Comparison of ENCODE assay signal across 2 cellular contexts in the genomic region with DNA sequence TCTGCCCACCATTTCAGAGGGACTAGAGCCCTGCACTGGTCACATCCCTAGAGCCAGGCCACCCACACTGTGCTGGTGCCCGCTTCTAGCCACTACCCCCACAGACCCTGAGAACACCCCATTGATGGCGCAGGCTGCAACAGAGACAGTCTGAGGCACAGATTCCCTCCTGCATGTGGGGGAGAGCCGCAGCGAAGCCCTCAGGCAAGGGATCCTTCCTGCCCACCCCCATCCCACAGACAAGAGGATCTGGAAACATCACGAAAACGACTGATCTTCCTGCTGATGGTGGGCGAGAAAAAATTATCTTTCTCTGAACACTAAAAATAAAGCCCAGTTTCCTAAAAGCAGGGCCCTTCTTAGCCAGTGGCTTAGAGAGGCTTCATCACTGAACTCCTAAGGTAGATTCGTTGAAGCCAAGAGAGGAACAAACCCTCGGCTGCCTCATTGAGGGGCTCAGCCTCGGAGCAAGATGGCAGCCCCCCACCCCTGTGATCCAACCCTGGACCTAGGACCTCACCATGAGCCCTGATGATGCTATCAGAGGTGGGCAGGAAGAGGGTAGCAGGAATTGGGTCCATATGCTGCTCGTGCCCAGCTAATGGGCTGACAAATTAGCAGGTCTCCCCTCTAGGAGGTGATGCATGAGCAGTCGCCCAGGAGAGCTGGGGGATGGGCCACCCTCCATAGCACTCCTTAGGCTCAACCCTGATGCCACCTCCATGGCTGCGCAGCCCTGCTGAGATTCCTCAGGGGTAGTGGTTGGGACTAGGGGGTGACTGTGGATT.
TF ChIP-seq lines count a peak whose summit lies in the region.

No MANE protein-coding gene starts in this region.

TF ChIP-seq in SK-N-SH, 30 proteins besides CTCF, POLR2A, EP300 and RAD21:
- TF ChIP-seq PBX3 (IDR thresholded peaks at IDR 0.05) (no peak), GATA2 (CRISPR knock-in tag; IDR thresholded peaks at IDR 0.05) (0 out of 2 replicates have a peak, but pooled peaks have one; percentile 17)

TF ChIP-seq in SK-N-SH treated with all-trans-retinoic acid at 6 μM for 48 hours, 23 proteins besides CTCF, POLR2A, EP300 and RAD21:
- TF ChIP-seq, protein P1, sequence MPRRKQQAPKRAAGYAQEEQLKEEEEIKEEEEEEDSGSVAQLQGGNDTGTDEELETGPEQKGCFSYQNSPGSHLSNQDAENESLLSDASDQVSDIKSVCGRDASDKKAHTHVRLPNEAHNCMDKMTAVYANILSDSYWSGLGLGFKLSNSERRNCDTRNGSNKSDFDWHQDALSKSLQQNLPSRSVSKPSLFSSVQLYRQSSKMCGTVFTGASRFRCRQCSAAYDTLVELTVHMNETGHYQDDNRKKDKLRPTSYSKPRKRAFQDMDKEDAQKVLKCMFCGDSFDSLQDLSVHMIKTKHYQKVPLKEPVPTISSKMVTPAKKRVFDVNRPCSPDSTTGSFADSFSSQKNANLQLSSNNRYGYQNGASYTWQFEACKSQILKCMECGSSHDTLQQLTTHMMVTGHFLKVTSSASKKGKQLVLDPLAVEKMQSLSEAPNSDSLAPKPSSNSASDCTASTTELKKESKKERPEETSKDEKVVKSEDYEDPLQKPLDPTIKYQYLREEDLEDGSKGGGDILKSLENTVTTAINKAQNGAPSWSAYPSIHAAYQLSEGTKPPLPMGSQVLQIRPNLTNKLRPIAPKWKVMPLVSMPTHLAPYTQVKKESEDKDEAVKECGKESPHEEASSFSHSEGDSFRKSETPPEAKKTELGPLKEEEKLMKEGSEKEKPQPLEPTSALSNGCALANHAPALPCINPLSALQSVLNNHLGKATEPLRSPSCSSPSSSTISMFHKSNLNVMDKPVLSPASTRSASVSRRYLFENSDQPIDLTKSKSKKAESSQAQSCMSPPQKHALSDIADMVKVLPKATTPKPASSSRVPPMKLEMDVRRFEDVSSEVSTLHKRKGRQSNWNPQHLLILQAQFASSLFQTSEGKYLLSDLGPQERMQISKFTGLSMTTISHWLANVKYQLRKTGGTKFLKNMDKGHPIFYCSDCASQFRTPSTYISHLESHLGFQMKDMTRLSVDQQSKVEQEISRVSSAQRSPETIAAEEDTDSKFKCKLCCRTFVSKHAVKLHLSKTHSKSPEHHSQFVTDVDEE (CRISPR knock-in tag; IDR thresholded peaks at IDR 0.05) = no peak
- TF ChIP-seq, protein P2, sequence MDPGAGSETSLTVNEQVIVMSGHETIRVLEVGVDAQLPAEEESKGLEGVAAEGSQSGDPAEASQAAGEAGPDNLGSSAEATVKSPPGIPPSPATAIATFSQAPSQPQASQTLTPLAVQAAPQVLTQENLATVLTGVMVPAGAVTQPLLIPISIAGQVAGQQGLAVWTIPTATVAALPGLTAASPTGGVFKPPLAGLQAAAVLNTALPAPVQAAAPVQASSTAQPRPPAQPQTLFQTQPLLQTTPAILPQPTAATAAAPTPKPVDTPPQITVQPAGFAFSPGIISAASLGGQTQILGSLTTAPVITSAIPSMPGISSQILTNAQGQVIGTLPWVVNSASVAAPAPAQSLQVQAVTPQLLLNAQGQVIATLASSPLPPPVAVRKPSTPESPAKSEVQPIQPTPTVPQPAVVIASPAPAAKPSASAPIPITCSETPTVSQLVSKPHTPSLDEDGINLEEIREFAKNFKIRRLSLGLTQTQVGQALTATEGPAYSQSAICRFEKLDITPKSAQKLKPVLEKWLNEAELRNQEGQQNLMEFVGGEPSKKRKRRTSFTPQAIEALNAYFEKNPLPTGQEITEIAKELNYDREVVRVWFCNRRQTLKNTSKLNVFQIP (CRISPR knock-in tag; IDR thresholded peaks at IDR 0.05; ENCODE audit: borderline replicate concordance, low read depth) = no peak
- no peak for TF ChIP-seq ISL1 (CRISPR knock-in tag; IDR thresholded peaks at IDR 0.05)
